ENCODE assay signal across 7 cellular contexts in genomic region chr20:64064145-64064698, GRCh38. TPM values are rescaled to one million over a fixed set of nuclear protein-coding genes. Genes with fewer than 3 reads are reported as not detected.
A peak's percentile ranks its signal among the peaks of the same experiment; 100 is the strongest.
DNase-seq lines count a peak whose midpoint lies in the region; ATAC-seq and TF ChIP-seq lines count a peak whose summit lies in the region.

No MANE protein-coding gene starts in this region.

- H3K27me3 Mint-ChIP-seq in T-helper 17 cell: no peaks in the 10 kb centered on the region

- TF ChIP-seq CTCF in HCT116 (IDR thresholded peaks at IDR 0.05 in 2 of 3, conservative IDR thresholded peaks at IDR 0.05 in 1 of 3; ENCODE audit: borderline replicate concordance in 1 of 3, insufficient read depth in 1 of 3, low read depth in 2 of 3, low read length in 2 of 3) (no peak), gastroesophageal sphincter (IDR thresholded peaks at IDR 0.05) (no peak)

- CTCF ChIA-PET in HCT116 (lab: Charles Lee): interaction anchor here (0.7 to 1.3 kb wide), 2 partner anchors 38 to 84 kb away, joined by 3 to 4 read pairs; partner anchors contain the start of gene PRPF6

- H2AFZ ChIP-seq in HCT116 (ENCODE audit: low read depth, low read length, poor library complexity, severe bottlenecking): no peak overlapping the region

- H3K9ac ChIP-seq in HCT116 (ENCODE audit: low read length): peak overlapping the region; percentile 78

- H3K36me3 ChIP-seq in HCT116 (ENCODE audit: control insufficient read depth in 1 of 2, insufficient read depth in 2 of 2, low read length in 2 of 2) (no peaks in the 10 kb centered on the region), gastroesophageal sphincter (peaks cover 0 to 9% of the 10 kb centered on the region in 2 donors)

- no peaks in the 10 kb centered on the region for H3K9me3 Mint-ChIP-seq in stimulated activated effector memory CD8-positive, alpha-beta T cell treated with anti-CD3 and anti-CD28 coated beads, Interleukin-12 subunit alpha, Interleukin-12 subunit beta, amount 100 ng/mL, for 72 hours

- intact Hi-C loops in HCT116 (cut with micrococcal nuclease): no loop called here

- H3K4me3 Mint-ChIP-seq in T-helper 17 cell: peak overlapping the region; percentile 91
- peak overlapping the region; percentile 82 for H3K4me3 Mint-ChIP-seq in stimulated activated effector memory CD8-positive, alpha-beta T cell treated with anti-CD3 and anti-CD28 coated beads, Interleukin-12 subunit alpha, Interleukin-12 subunit beta, amount 100 ng/mL, for 72 hours

- WGBS in gastroesophageal sphincter (ENCODE audit: low coverage in 1 of 2), 2 donors: 0% methylated on average over 3 of the region's 12 CpGs; no CpG with 5 or more reads in 1 of the 2 donors

- peak overlapping the region; percentile 76 for H3K27ac ChIP-seq in HCT116 (ENCODE audit: low read depth, low read length)
- peak overlapping the region in 3 of 4 donors; percentile 85 to 92 (median 89) for H3K27ac ChIP-seq in gastroesophageal sphincter

- peak overlapping the region; percentile 78 to 84 for H3K4me3 ChIP-seq in HCT116 (replicated peaks in 1 of 2; ENCODE audit: low read depth in 1 of 2, low read length in 2 of 2)
- peak overlapping the region; percentile 80 to 96 for H3K4me3 ChIP-seq in gastroesophageal sphincter

- TSS peak; percentile 51 for BruUV-seq in HCT116 (replicated peaks; lab: Mats Ljungman, UMichigan)

- H3K9me2 ChIP-seq in HCT116 (ENCODE audit: insufficient read depth): no peaks in the 10 kb centered on the region

- H3K4me1 ChIP-seq in HCT116 (ENCODE audit: control insufficient read depth in 1 of 2, insufficient read depth in 2 of 2, low read length in 2 of 2) (peaks cover 42 to 54% of the 10 kb centered on the region in 2 experiments), gastroesophageal sphincter (peaks cover 0 to 46% (median 21%) of the 10 kb centered on the region in 3 donors)

- H3K9me3 ChIP-seq in HCT116 (ENCODE audit: control insufficient read depth in 1 of 2, insufficient read depth in 1 of 2, low read depth in 1 of 2, low read length in 2 of 2): no peaks in the 10 kb centered on the region
- H3K9me3 ChIP-seq in T-helper 17 cell (ENCODE audit: control insufficient read depth, low read length, poor library complexity, severe bottlenecking): no peaks in the 10 kb centered on the region
- H3K9me3 ChIP-seq in gastroesophageal sphincter: no peaks in the 10 kb centered on the region

- peak overlapping the region; percentile 83 for H3K27ac Mint-ChIP-seq in T-helper 17 cell
- H3K27ac Mint-ChIP-seq in stimulated activated effector memory CD8-positive, alpha-beta T cell treated with anti-CD3 and anti-CD28 coated beads, Interleukin-12 subunit alpha, Interleukin-12 subunit beta, amount 100 ng/mL, for 72 hours: peak overlapping the region; percentile 92

- RAD21 ChIA-PET in HCT116 (lab: Charles Lee; ENCODE audit: low non-redundant PET in 1 of 2, low total read pairs in 2 of 2, uncharacterized antibody in 2 of 2, unreplicated experiment in 2 of 2): no interaction called here

- peaks cover 37% of the 10 kb centered on the region for H3K4me1 Mint-ChIP-seq in T-helper 17 cell
- H3K4me1 Mint-ChIP-seq in stimulated activated effector memory CD8-positive, alpha-beta T cell treated with anti-CD3 and anti-CD28 coated beads, Interleukin-12 subunit alpha, Interleukin-12 subunit beta, amount 100 ng/mL, for 72 hours: peaks cover 62% of the 10 kb centered on the region

- DNase-seq in HCT116 (ENCODE audit: low read depth, low spot score) (peak; percentile 22), T-helper 17 cell (no peak), T-helper 9 cell (no peak), NCI-H446 (lab: John Stamatoyannopoulos, UW) (no peak)
- DNase-seq in stimulated activated effector memory CD8-positive, alpha-beta T cell treated with anti-CD3 and anti-CD28 coated beads, Interleukin-12 subunit alpha, Interleukin-12 subunit beta, amount 100 ng/mL, for 72 hours (ENCODE audit: low spot score in 2 of 2): no peak

- no peaks in the 10 kb centered on the region for H3K79me2 ChIP-seq in HCT116 (ENCODE audit: insufficient read depth, low read length)

- TF ChIP-seq EP300 in gastroesophageal sphincter (IDR thresholded peaks at IDR 0.05): no peak

- no peaks in the 10 kb centered on the region for H4K20me1 ChIP-seq in HCT116 (ENCODE audit: insufficient read depth)

- no peak for TF ChIP-seq RAD21 in HCT116 (IDR thresholded peaks at IDR 0.05; ENCODE audit: low read depth)

- ATAC-seq in HCT116: peak; percentile 27
- no peak for ATAC-seq in T-helper 17 cell
- ATAC-seq in gastroesophageal sphincter: no peak
- ATAC-seq in stimulated activated effector memory CD8-positive, alpha-beta T cell treated with anti-CD3 and anti-CD28 coated beads, Interleukin-12 subunit alpha, Interleukin-12 subunit beta, amount 100 ng/mL, for 72 hours: no peak
- no peak for ATAC-seq in GM21360 (IDR thresholded peaks at IDR 0.05; ENCODE audit: unreplicated experiment)

- no peaks in the 10 kb centered on the region for H3K36me3 Mint-ChIP-seq in T-helper 17 cell (ENCODE audit: low read depth)
- H3K36me3 Mint-ChIP-seq in stimulated activated effector memory CD8-positive, alpha-beta T cell treated with anti-CD3 and anti-CD28 coated beads, Interleukin-12 subunit alpha, Interleukin-12 subunit beta, amount 100 ng/mL, for 72 hours: peaks cover 57% of the 10 kb centered on the region

- no peaks in the 10 kb centered on the region for H3K27me3 ChIP-seq in HCT116 (ENCODE audit: insufficient read depth, low read length)
- H3K27me3 ChIP-seq in gastroesophageal sphincter: no peaks in the 10 kb centered on the region

- peak overlapping the region; percentile 84 for H3K4me2 ChIP-seq in HCT116 (ENCODE audit: low read length)

- no peak for TF ChIP-seq POLR2A in HCT116 (IDR thresholded peaks at IDR 0.05; ENCODE audit: borderline replicate concordance, extremely low read depth, insufficient read depth, insufficient read length)
- no peak for TF ChIP-seq POLR2A in gastroesophageal sphincter (IDR thresholded peaks at IDR 0.05)

- POLR2A ChIA-PET in HCT116 (lab: Charles Lee): interaction anchor here (1.0 kb wide), 1 partner anchor 9 kb away, joined by 3 read pairs; no protein-coding TSS in a partner anchor

TF ChIP-seq in HCT116, 20 proteins besides CTCF, POLR2A, EP300 and RAD21:
- no peak for TF ChIP-seq MAX (IDR thresholded peaks at IDR 0.05)
- TF ChIP-seq EZH2phosphoT487 (IDR thresholded peaks at IDR 0.05; ENCODE audit: borderline replicate concordance): no peak

RNA-seq across cellular contexts. Expression of gene TCEA2, which starts 1.2 kb away (rescaled TPM):
- total RNA-seq in HCT116 (2021; ENCODE audit: unreplicated experiment) (29.7 TPM), T-helper 17 cell (10 to 100 TPM; 20.0 to 21.0 TPM), gastroesophageal sphincter (10 to 100 TPM; 28.1 to 39.7 (median 33.6) TPM)
- 37.7 and 40.4 TPM in 2 replicates for polyA plus RNA-seq in HCT116 (2012)

RNA-seq across cellular contexts. Expression of gene SOX18, which starts 14.8 kb away (rescaled TPM):
- 3.3 TPM for total RNA-seq in HCT116 (2021; ENCODE audit: unreplicated experiment)
- polyA plus RNA-seq in HCT116 (2012): 1.2 and 1.8 TPM in 2 replicates
- not detected for total RNA-seq in T-helper 17 cell
- total RNA-seq in gastroesophageal sphincter: 10 to 100 TPM in 1 of 4 donors, 1 to 10 TPM in 3; 4.4 to 13.3 (median 7.1) TPM

RNA-seq across cellular contexts. Expression of gene RGS19, which starts 15.1 kb away (rescaled TPM):
- total RNA-seq in HCT116 (2021; ENCODE audit: unreplicated experiment) (21.4 TPM), T-helper 17 cell (10 to 100 TPM; 42.8 to 50.9 TPM), gastroesophageal sphincter (10 to 100 TPM in 2 of 4 donors, 1 to 10 TPM in 2; 3.4 to 16.0 (median 10.5) TPM)
- 18.1 and 21.4 TPM in 2 replicates for polyA plus RNA-seq in HCT116 (2012)

RNA-seq across cellular contexts. Expression of gene OPRL1, which starts 15.7 kb away (rescaled TPM):
- total RNA-seq in HCT116 (2021; ENCODE audit: unreplicated experiment) (1.6 TPM), T-helper 17 cell (1 to 10 TPM; 1.4 to 2.7 TPM), gastroesophageal sphincter (1 to 10 TPM in 1 of 4 donors, under 1 TPM in 3; 0.50 to 1.1 (median 0.66) TPM)
- polyA plus RNA-seq in HCT116 (2012): 1.6 and 1.7 TPM in 2 replicates

RNA-seq across cellular contexts. Expression of gene LKAAEAR1, which starts 20.0 kb away (rescaled TPM):
- total RNA-seq in HCT116 (2021; ENCODE audit: unreplicated experiment) (not detected), T-helper 17 cell (not detected), gastroesophageal sphincter (under 1 TPM in 1 of 4 donors, not detected in 3; 0.81 TPM)
- polyA plus RNA-seq in HCT116 (2012): 0.06 and 0.08 TPM in 2 replicates
